In the genomic region with DNA sequence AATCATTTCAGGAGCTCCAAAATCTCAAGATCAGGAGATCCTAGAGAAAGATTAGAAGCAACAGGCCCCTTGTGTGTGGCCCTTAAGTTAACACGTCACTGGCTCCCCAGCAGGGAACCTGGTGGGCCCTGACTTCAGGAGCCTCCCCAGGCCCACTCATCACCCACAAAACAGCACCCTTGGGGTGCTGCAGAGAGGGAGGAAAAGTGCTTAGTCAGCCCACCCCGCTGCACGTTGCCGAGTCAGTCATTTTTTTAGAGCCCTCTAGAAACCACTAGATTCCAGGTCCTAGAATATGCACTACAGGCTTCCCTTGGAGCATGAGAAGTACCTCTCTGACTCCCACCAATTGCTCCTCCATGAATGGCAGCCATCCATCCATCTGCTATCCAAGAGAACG, we compare ENCODE assay signal across 13 cellular contexts.
DNase-seq lines count a peak whose midpoint lies in the region; ATAC-seq and TF ChIP-seq lines count a peak whose summit lies in the region.
"Had no signal": no experiment of that assay in that cellular context is flagged by ENCODE, and none has a peak within 500 bp of the region (broad histone marks: within the 10 kb centered on the region; RNA-seq: fewer than 3 reads in every experiment).

No MANE protein-coding gene starts in this region.

- H4K91ac ChIP-seq in IMR-90 (ENCODE audit: insufficient read depth, low read depth, low read length): no peak overlapping the region

- no peak overlapping the region for H2BK20ac ChIP-seq in IMR-90 (ENCODE audit: low read depth, low read length)

- H3K4ac ChIP-seq in IMR-90 (ENCODE audit: low read depth, low read length): no peak overlapping the region

- no peak overlapping the region for H2AK5ac ChIP-seq in IMR-90 (ENCODE audit: low read depth, low read length)

- H3K9me3 ChIP-seq in IMR-90 (ENCODE audit: control insufficient read depth, insufficient read depth, low read length) (no peaks in the 10 kb centered on the region), adipocyte (ENCODE audit: control insufficient read depth, low read length) (no peaks in the 10 kb centered on the region), muscle layer of duodenum (ENCODE audit: control insufficient read depth in 1 of 2, low read length in 2 of 2) (no peaks in the 10 kb centered on the region), testis (no peaks in the 10 kb centered on the region)

- no peak for TF ChIP-seq RAD21 in IMR-90 (IDR thresholded peaks at IDR 0.05; ENCODE audit: low read length)

- TF ChIP-seq CTCF in IMR-90 (conservative IDR thresholded peaks at IDR 0.05; ENCODE audit: low read depth, low read length) (no peak), testis (IDR thresholded peaks at IDR 0.05) (no peak)

- no peak overlapping the region for H2BK5ac ChIP-seq in IMR-90 (ENCODE audit: low read depth, low read length, poor library complexity, severe bottlenecking)

- DNase-seq in IMR-90: no peak
- no peak for DNase-seq in adipocyte (ENCODE audit: low read depth)
- no peak for DNase-seq in testis
- DNase-seq in activated CD4-positive, CD25-positive, alpha-beta regulatory T cell treated with anti-CD3 and anti-CD28 coated beads, Interleukin-2, amount 50 U/mL, for 72 hours: no peak
- DNase-seq in glomerular visceral epithelial cell (ENCODE audit: extremely low spot score): no peak
- DNase-seq: activated effector memory CD4-positive, alpha-beta T cell treated with anti-CD3 and anti-CD28 coated beads, Interleukin-2, amount 50 U/mL, for 16 hours; foreskin fibroblast; NCI-H1694; NCI-H446 treated with DMSO at 0.1 percent for 48 hours; stimulated activated CD4-positive, alpha-beta T cell treated with anti-CD3 and anti-CD28 coated beads, Interleukin-12 subunit alpha, Interleukin-12 subunit beta, amount 100 ng/mL, for 4 hours; stimulated activated naive CD8-positive, alpha-beta T cell treated with anti-CD3 and anti-CD28 coated beads, Interleukin-15, Interleukin-2, amounts not matched to agents 100 U/mL and 50 U/mL, for 24 hours had no signal

- no CpG with 5 or more reads among the region's 5 CpGs for WGBS in IMR-90 (ENCODE audit: extremely low coverage in 2 of 2, insufficient read length in 1 of 2), 2 experiments
- 32 to 80% methylated on average over 4 to 5 of the region's 5 CpGs for WGBS in testis, 2 donors

- POLR2A ChIA-PET in IMR-90 (lab: Charles Lee; ENCODE audit: unreplicated experiment): no interaction called here

- H3K23ac ChIP-seq in IMR-90 (ENCODE audit: low read depth, low read length): no peak overlapping the region

- ATAC-seq in IMR-90 (ENCODE audit: low read depth): no peak
- no peak for ATAC-seq in HG03139 (IDR thresholded peaks at IDR 0.05; ENCODE audit: unreplicated experiment)
- ATAC-seq: stimulated activated naive CD8-positive, alpha-beta T cell treated with anti-CD3 and anti-CD28 coated beads, Interleukin-15, Interleukin-2, amounts not matched to agents 100 U/mL and 50 U/mL, for 24 hours had no signal

- no peak overlapping the region for H4K5ac ChIP-seq in IMR-90 (ENCODE audit: low read depth, low read length)

- H2BK120ac ChIP-seq in IMR-90 (ENCODE audit: low read depth, low read length): no peak overlapping the region

- in situ Hi-C loops in IMR-90 (cut with MboI; ENCODE audit: low sequenced_read_pairs): no loop called here

- CTCF ChIA-PET in IMR-90 (lab: Yijun Ruan, JAX): no interaction called here

- no peak overlapping the region for H2AK9ac ChIP-seq in IMR-90 (replicated peaks; ENCODE audit: low read depth, low read length, poor library complexity)

- no peak overlapping the region for H2BK15ac ChIP-seq in IMR-90 (ENCODE audit: low read depth, low read length)

- no peak overlapping the region for H3K14ac ChIP-seq in IMR-90 (replicated peaks; ENCODE audit: low read depth, low read length)

- H3K27me3 ChIP-seq in IMR-90 (ENCODE audit: control insufficient read depth, insufficient read depth, low read length): no peaks in the 10 kb centered on the region
- H3K27me3 ChIP-seq in adipocyte (replicated peaks; ENCODE audit: control insufficient read depth, insufficient read depth, low read length): no peaks in the 10 kb centered on the region
- no peaks in the 10 kb centered on the region for H3K27me3 ChIP-seq in muscle layer of duodenum (ENCODE audit: low read depth, low read length)
- H3K27me3 ChIP-seq in testis: no peaks in the 10 kb centered on the region

- dilution Hi-C loops in IMR-90 (cut with HindIII; ENCODE audit: low sequenced_read_pairs, unreplicated experiment): no loop called here

- no peak overlapping the region for H2AFZ ChIP-seq in IMR-90 (replicated peaks; ENCODE audit: low read length, poor library complexity)

- H3K36me3 ChIP-seq in IMR-90 (ENCODE audit: control insufficient read depth, insufficient read depth, low read length): no peaks in the 10 kb centered on the region
- H3K36me3 ChIP-seq in adipocyte (ENCODE audit: control insufficient read depth, insufficient read depth, low read length, severe bottlenecking): no peaks in the 10 kb centered on the region
- H3K36me3 ChIP-seq in muscle layer of duodenum (ENCODE audit: control insufficient read depth in 1 of 2, insufficient read depth in 2 of 2, low read length in 2 of 2): no peaks in the 10 kb centered on the region
- H3K36me3 ChIP-seq in testis (ENCODE audit: low read depth, missing control alignments): no peaks in the 10 kb centered on the region

- H3K56ac ChIP-seq in IMR-90 (ENCODE audit: extremely low read depth, insufficient read depth, low read length): no peak overlapping the region

- intact Hi-C loops in IMR-90 (cut with micrococcal nuclease): no loop called here
- intact Hi-C loops in testis (cut with DNase I; ENCODE audit: low total_unique reads): no loop called here

- H3K9ac ChIP-seq in IMR-90 (ENCODE audit: low read depth, low read length): no peak overlapping the region
- H3K9ac ChIP-seq in adipocyte (ENCODE audit: low read length): peak overlapping the region; percentile 59

- H3K4me3 ChIP-seq in IMR-90 (ENCODE audit: insufficient read depth, low read depth, low read length) (no peak overlapping the region), adipocyte (ENCODE audit: low read length) (no peak overlapping the region), muscle layer of duodenum (ENCODE audit: low read depth in 1 of 2, low read length in 2 of 2) (no peak overlapping the region), testis (no peak overlapping the region)

- H3K4me1 ChIP-seq in IMR-90 (ENCODE audit: control insufficient read depth, insufficient read depth, low read length) (peaks cover 4% of the 10 kb centered on the region; the same call in 1 of the 2 replicates), adipocyte (ENCODE audit: control insufficient read depth, insufficient read depth, low read length) (peaks cover 37% of the 10 kb centered on the region), muscle layer of duodenum (ENCODE audit: control insufficient read depth in 1 of 2, insufficient read depth in 2 of 2, low read length in 2 of 2) (peaks cover 0 to 24% of the 10 kb centered on the region in 2 donors), testis (peaks cover 24% of the 10 kb centered on the region)

- no peak overlapping the region for H3K18ac ChIP-seq in IMR-90 (ENCODE audit: low read depth, low read length)

- no peaks in the 10 kb centered on the region for H3K9me1 ChIP-seq in IMR-90 (ENCODE audit: insufficient read depth, low read length)

- H3K27ac ChIP-seq in IMR-90 (ENCODE audit: insufficient read depth, low read length) (no peak overlapping the region), muscle layer of duodenum (ENCODE audit: low read length) (peak overlapping the region; percentile 79), testis (peak overlapping the region; percentile 57 to 82)

- H3K4me2 ChIP-seq in IMR-90 (ENCODE audit: low read depth, low read length): no peak overlapping the region

- TF ChIP-seq POLR2A in IMR-90 (IDR thresholded peaks at IDR 0.05; ENCODE audit: low read depth, low read length): no peak
- no peak for TF ChIP-seq POLR2A in testis (IDR thresholded peaks at IDR 0.05)

- no peak overlapping the region for H4K8ac ChIP-seq in IMR-90 (ENCODE audit: low read depth in 2 of 2, low read length in 2 of 2)

- peaks cover 3% of the 10 kb centered on the region; the same call in 1 of the 2 replicates for H4K20me1 ChIP-seq in IMR-90 (ENCODE audit: insufficient read depth, low read length)

- BruUV-seq in IMR-90 (replicated peaks; lab: Mats Ljungman, UMichigan): no TSS peak

- peaks cover 17 to 20% of the 10 kb centered on the region in 2 experiments for H3K79me1 ChIP-seq in IMR-90 (ENCODE audit: low read depth in 1 of 2, low read length in 2 of 2)

TF ChIP-seq in IMR-90, 13 proteins besides CTCF, POLR2A, EP300 and RAD21:
- TF ChIP-seq CHD1 (IDR thresholded peaks at IDR 0.05; ENCODE audit: low read depth, low read length): no peak
- no peak for TF ChIP-seq CEBPB (IDR thresholded peaks at IDR 0.05; ENCODE audit: low read depth, low read length)
- TF ChIP-seq FOS (IDR thresholded peaks at IDR 0.05; ENCODE audit: low read depth, low read length): no peak
- no peak for TF ChIP-seq RFX5 (IDR thresholded peaks at IDR 0.05; ENCODE audit: low read depth, low read length)
- TF ChIP-seq MXI1 (IDR thresholded peaks at IDR 0.05; ENCODE audit: borderline replicate concordance, low read depth, low read length): no peak
- TF ChIP-seq, protein P1, sequence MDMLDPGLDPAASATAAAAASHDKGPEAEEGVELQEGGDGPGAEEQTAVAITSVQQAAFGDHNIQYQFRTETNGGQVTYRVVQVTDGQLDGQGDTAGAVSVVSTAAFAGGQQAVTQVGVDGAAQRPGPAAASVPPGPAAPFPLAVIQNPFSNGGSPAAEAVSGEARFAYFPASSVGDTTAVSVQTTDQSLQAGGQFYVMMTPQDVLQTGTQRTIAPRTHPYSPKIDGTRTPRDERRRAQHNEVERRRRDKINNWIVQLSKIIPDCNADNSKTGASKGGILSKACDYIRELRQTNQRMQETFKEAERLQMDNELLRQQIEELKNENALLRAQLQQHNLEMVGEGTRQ (IDR thresholded peaks at IDR 0.05; ENCODE audit: low read depth, low read length): no peak
- TF ChIP-seq MAFK (IDR thresholded peaks at IDR 0.05; ENCODE audit: low read depth, low read length): peak; percentile 46
TF ChIP-seq in IMR-90: peak in this region for 1.
